30 cellular contexts compared by ENCODE assay signal in the genomic region with DNA sequence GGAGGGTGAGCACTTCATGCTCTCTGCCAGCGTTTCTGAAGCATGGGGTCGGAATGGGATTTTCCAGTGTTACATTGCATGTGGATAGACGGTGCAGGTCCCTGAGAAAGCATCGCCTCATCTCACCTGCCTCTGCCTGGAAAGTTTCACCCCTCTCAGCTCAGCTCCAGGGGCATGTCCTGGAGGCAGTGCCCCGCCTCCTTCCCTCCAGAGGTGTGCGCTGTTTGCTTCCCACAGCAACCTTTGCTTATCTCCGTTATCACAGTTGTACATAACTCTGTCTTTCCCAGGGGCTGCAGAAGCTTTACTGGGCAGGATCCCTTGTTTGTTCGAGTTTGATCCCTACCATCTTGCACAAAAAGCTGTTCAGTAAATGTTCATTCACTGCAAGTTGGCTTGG. TPM values are rescaled to one million over a fixed set of nuclear protein-coding genes. Genes with fewer than 3 reads are reported as not detected.
DNase-seq lines count a peak whose midpoint lies in the region; ATAC-seq, FAIRE-seq and TF ChIP-seq lines count a peak whose summit lies in the region.
"Had no signal": no experiment of that assay in that cellular context is flagged by ENCODE, and none has a peak within 500 bp of the region (broad histone marks: within the 10 kb centered on the region; RNA-seq: fewer than 3 reads in every experiment).

No MANE protein-coding gene starts in this region.

- no peak overlapping the region for H3K18ac ChIP-seq in H9 (ENCODE audit: insufficient read length, low read depth, low read length)

- whole genome bisulfite sequencing in H9 (ENCODE audit: extremely low coverage, insufficient read length, low lambda C conversion rate): no CpG with 5 or more reads among the region's 8 CpGs
- 10 to 18% methylated on average over 8 of the region's 8 CpGs for WGBS in body of pancreas, 2 donors
- 11 to 43% (median 26%) methylated on average over 7 to 8 of the region's 8 CpGs for WGBS in small intestine, 3 donors

- H3K79me1 ChIP-seq in H9 (ENCODE audit: insufficient read depth, low read depth, low read length, poor library complexity, severe bottlenecking): no peaks in the 10 kb centered on the region

- TF ChIP-seq CTCF in H9 (conservative IDR thresholded peaks at IDR 0.05): no peak
- TF ChIP-seq CTCF in body of pancreas (IDR thresholded peaks at IDR 0.05): peak in 1 of 7 experiments; percentile 2
- no peak for TF ChIP-seq CTCF in left lung (IDR thresholded peaks at IDR 0.05)
- TF ChIP-seq CTCF in CD4-positive, alpha-beta T cell (IDR thresholded peaks at IDR 0.05): no peak

- H4K91ac ChIP-seq in H9 (ENCODE audit: insufficient read length, low read depth, low read length): no peak overlapping the region

- H3K27me3 Mint-ChIP-seq in H9 (ENCODE audit: low read depth): peaks cover 16% of the 10 kb centered on the region
- no peaks in the 10 kb centered on the region for H3K27me3 Mint-ChIP-seq in CD4-positive, alpha-beta T cell
- H3K27me3 Mint-ChIP-seq: activated CD8-positive, alpha-beta memory T cell treated with anti-CD3 and anti-CD28 coated beads, Interleukin-2, amount 10 ng/mL, durations not matched to agents 7 days and 5 days; stimulated activated naive CD8-positive, alpha-beta T cell treated with anti-CD3 and anti-CD28 coated beads, Interleukin-15, amount 100 ng/mL, for 72 hours had no signal

- no peak overlapping the region for H3K9ac ChIP-seq in H9 (ENCODE audit: extremely low read depth, insufficient read length, low read length)
- H3K9ac ChIP-seq: BLaER1 had no signal

- no peaks in the 10 kb centered on the region for H3K4me1 ChIP-seq in H9 (ENCODE audit: insufficient read depth, low read length)
- peaks cover 10% of the 10 kb centered on the region for H3K4me1 ChIP-seq in body of pancreas
- no peaks in the 10 kb centered on the region for H3K4me1 ChIP-seq in left lung
- no peaks in the 10 kb centered on the region for H3K4me1 ChIP-seq in small intestine (ENCODE audit: control insufficient read depth in 2 of 2, insufficient read depth in 1 of 2, low read depth in 1 of 2, low read length in 1 of 2)
- H3K4me1 ChIP-seq: BLaER1, breast epithelium, heart left ventricle, thyroid gland had no signal

- peak overlapping the region in 1 of 3 experiments; percentile 46; a peak in 1 of 7 replicates for H3K27ac Mint-ChIP-seq in H9
- no peak overlapping the region for H3K27ac Mint-ChIP-seq in CD4-positive, alpha-beta T cell
- H3K27ac Mint-ChIP-seq: activated CD8-positive, alpha-beta memory T cell treated with anti-CD3 and anti-CD28 coated beads, Interleukin-2, amount 10 ng/mL, durations not matched to agents 7 days and 5 days; activated naive CD4-positive, alpha-beta T cell treated with anti-CD3 and anti-CD28 coated beads for 36 hours; activated T-cell treated with anti-CD3 and anti-CD28 coated beads, Interleukin-2, amount 50 U/mL, for 72 hours; stimulated activated naive CD8-positive, alpha-beta T cell treated with anti-CD3 and anti-CD28 coated beads, Interleukin-15, amount 100 ng/mL, for 72 hours had no signal

- no peak overlapping the region for H2BK15ac ChIP-seq in H9 (ENCODE audit: low read depth, low read length)

- no peak overlapping the region for H2BK120ac ChIP-seq in H9 (ENCODE audit: low read depth, low read length, poor library complexity, severe bottlenecking)

- no peak overlapping the region for H3K4me2 ChIP-seq in H9 (ENCODE audit: insufficient read depth, insufficient read length, low read length)
- H3K4me2 ChIP-seq: BLaER1, PC-9 had no signal

- H2BK12ac ChIP-seq in H9 (ENCODE audit: insufficient read length, low read depth, low read length): no peak overlapping the region

- H3K4ac ChIP-seq in H9 (ENCODE audit: low read depth, low read length): no peak overlapping the region

- H4K8ac ChIP-seq in H9 (replicated peaks; ENCODE audit: insufficient read length, low read depth, low read length): no peak overlapping the region

- H3K9me3 ChIP-seq in H9 (ENCODE audit: control insufficient read depth, low read depth, low read length): no peaks in the 10 kb centered on the region
- no peaks in the 10 kb centered on the region for H3K9me3 ChIP-seq in body of pancreas
- H3K9me3 ChIP-seq in left lung: no peaks in the 10 kb centered on the region
- H3K9me3 ChIP-seq in small intestine (ENCODE audit: control insufficient read depth, low read depth): no peaks in the 10 kb centered on the region
- H3K9me3 ChIP-seq in CD4-positive, alpha-beta T cell (ENCODE audit: control insufficient read depth, low read length): no peaks in the 10 kb centered on the region
- H3K9me3 ChIP-seq: BLaER1, breast epithelium, heart left ventricle, thyroid gland had no signal

- no peak for TF ChIP-seq POLR2A in body of pancreas (IDR thresholded peaks at IDR 0.05)

- H3K14ac ChIP-seq in H9 (ENCODE audit: insufficient read depth, low read length): no peak overlapping the region

- H2AFZ ChIP-seq in H9 (ENCODE audit: low read length): no peak overlapping the region
- H2AFZ ChIP-seq: PC-9 had no signal

- H4K5ac ChIP-seq in H9 (ENCODE audit: insufficient read length, low read depth, low read length): no peak overlapping the region

- H4K20me1 ChIP-seq in H9 (ENCODE audit: control insufficient read depth, insufficient read depth, insufficient read length): no peaks in the 10 kb centered on the region
- H4K20me1 ChIP-seq: BLaER1 had no signal

- H3K56ac ChIP-seq in H9 (ENCODE audit: insufficient read length, low read depth, low read length): no peak overlapping the region

- POLR2A ChIA-PET in CD4-positive, alpha-beta T cell (lab: Charles Lee): interaction anchor here (1.3 kb wide), 1 partner anchor 10 kb away, joined by 3 read pairs; no protein-coding TSS in a partner anchor

- no peaks in the 10 kb centered on the region for H3K36me3 Mint-ChIP-seq in H9 (ENCODE audit: insufficient read depth in 1 of 3, low read depth in 3 of 3)
- H3K36me3 Mint-ChIP-seq in CD4-positive, alpha-beta T cell (ENCODE audit: low read depth): no peaks in the 10 kb centered on the region

- H3K4me3 ChIP-seq in body of pancreas: no peak overlapping the region
- no peak overlapping the region for H3K4me3 ChIP-seq in left lung
- H3K4me3 ChIP-seq in small intestine (ENCODE audit: low read depth in 1 of 2, low read length in 2 of 2): no peak overlapping the region
- H3K4me3 ChIP-seq: BLaER1, breast epithelium, heart left ventricle, PC-9, thyroid gland had no signal

- CTCF ChIA-PET in CD4-positive, alpha-beta T cell (lab: Charles Lee): interaction anchor here (0.5 kb wide), 1 partner anchor 98 kb away, joined by 3 read pairs; no protein-coding TSS in a partner anchor

- no peak overlapping the region for H3T11ph ChIP-seq in H9 (ENCODE audit: low read length)

- H3K79me2 ChIP-seq in H9 (ENCODE audit: insufficient read depth, low read length): no peaks in the 10 kb centered on the region

- peak; percentile 80 for ATAC-seq in body of pancreas
- peak; percentile 26 for ATAC-seq in left lung
- no peak for ATAC-seq in CD4-positive, alpha-beta T cell (ENCODE audit: poor library complexity)
- no peak for ATAC-seq in Right ventricle myocardium superior (ENCODE audit: poor library complexity)
- ATAC-seq: activated CD8-positive, alpha-beta memory T cell treated with anti-CD3 and anti-CD28 coated beads, Interleukin-2, amount 10 ng/mL, durations not matched to agents 7 days and 5 days; activated T-cell treated with anti-CD3 and anti-CD28 coated beads, Interleukin-2, amount 50 U/mL, for 72 hours; HCT116; heart left ventricle; left lobe of liver; naive thymus-derived CD4-positive, alpha-beta T cell; stimulated activated naive CD8-positive, alpha-beta T cell treated with anti-CD3 and anti-CD28 coated beads, Interleukin-15, amount 100 ng/mL, for 72 hours had no signal

- peaks cover 6 to 9% of the 10 kb centered on the region in 2 experiments for H3K4me1 Mint-ChIP-seq in H9
- H3K4me1 Mint-ChIP-seq in CD4-positive, alpha-beta T cell (ENCODE audit: low read depth): peaks cover 7% of the 10 kb centered on the region
- H3K4me1 Mint-ChIP-seq: activated CD8-positive, alpha-beta memory T cell treated with anti-CD3 and anti-CD28 coated beads, Interleukin-2, amount 10 ng/mL, durations not matched to agents 7 days and 5 days had no signal

- H2BK5ac ChIP-seq in H9 (ENCODE audit: insufficient read length, low read length): no peak overlapping the region

- H3K27ac ChIP-seq in H9 (ENCODE audit: insufficient read length, low read depth, low read length): no peak overlapping the region
- H3K27ac ChIP-seq in body of pancreas: no peak overlapping the region
- no peak overlapping the region for H3K27ac ChIP-seq in left lung
- no peak overlapping the region for H3K27ac ChIP-seq in small intestine (ENCODE audit: low read depth in 1 of 2, low read length in 1 of 2)
- H3K27ac ChIP-seq in CD4-positive, alpha-beta T cell (ENCODE audit: low read depth, low read length): no peak overlapping the region
- H3K27ac ChIP-seq: BLaER1, breast epithelium, epithelial cell of prostate, heart left ventricle, PC-9, thyroid gland, WERI-Rb-1 had no signal

- intact Hi-C loops in body of pancreas (cut with DNase I): no loop called here
- intact Hi-C loops in left lung (cut with DNase I): no loop called here
- intact Hi-C loops in CD4-positive, alpha-beta T cell (cut with DNase I, micrococcal nuclease): no loop called here
- intact Hi-C loops in Right ventricle myocardium superior (cut with DNase I): no loop called here

- H3K36me3 ChIP-seq in body of pancreas (replicated peaks in 1 of 2; ENCODE audit: insufficient read depth in 1 of 2, low read depth in 2 of 2): no peaks in the 10 kb centered on the region
- H3K36me3 ChIP-seq in left lung: no peaks in the 10 kb centered on the region
- H3K36me3 ChIP-seq in small intestine (ENCODE audit: control insufficient read depth in 2 of 2, insufficient read depth in 2 of 2, low read length in 2 of 2): no peaks in the 10 kb centered on the region
- H3K36me3 ChIP-seq: BLaER1, breast epithelium, heart left ventricle, thyroid gland, WERI-Rb-1 had no signal

- DNase-seq in H9 (peak; percentile 53), body of pancreas (peak; percentile 28 to 62 (median 38)), left lung (no peak), small intestine (peak; percentile 8), Right ventricle myocardium superior (no peak), cerebellar cortex (ENCODE audit: low spot score) (no peak)
- no peak for DNase-seq in CD4-positive, alpha-beta T cell
- DNase-seq: activated CD4-positive, alpha-beta T cell treated with anti-CD3 and anti-CD28 coated beads, Interleukin-2, amount 50 U/mL, for 1 hour; activated CD8-positive, alpha-beta memory T cell treated with anti-CD3 and anti-CD28 coated beads, Interleukin-2, amount 10 ng/mL, durations not matched to agents 7 days and 5 days; activated naive CD4-positive, alpha-beta T cell treated with anti-CD3 and anti-CD28 coated beads for 36 hours; activated T-cell treated with anti-CD3 and anti-CD28 coated beads, Interleukin-2, amount 50 U/mL, for 72 hours; amygdala; GDM1; MV-4-11; naive thymus-derived CD4-positive, alpha-beta T cell; NCI-H146; NCI-H510A treated with DMSO at 0.1 percent for 48 hours; NK-92 treated with Interleukin-12 subunit alpha and Interleukin-12 subunit beta, amount 100 ng/mL, for 24 hours; occipital lobe; PC-9; SHP77 treated with DMSO at 0.1 percent for 48 hours; stimulated activated naive CD8-positive, alpha-beta T cell treated with anti-CD3 and anti-CD28 coated beads, Interleukin-15, amount 100 ng/mL, for 72 hours; thyroid gland; WERI-Rb-1 had no signal

- peaks cover 2% of the 10 kb centered on the region in 2 experiments; a peak in 3 of 5 replicates for H3K9me3 Mint-ChIP-seq in H9
- no peaks in the 10 kb centered on the region for H3K9me3 Mint-ChIP-seq in CD4-positive, alpha-beta T cell
- H3K9me3 Mint-ChIP-seq: activated naive CD4-positive, alpha-beta T cell treated with anti-CD3 and anti-CD28 coated beads for 36 hours; activated T-cell treated with anti-CD3 and anti-CD28 coated beads, Interleukin-2, amount 50 U/mL, for 72 hours; naive thymus-derived CD4-positive, alpha-beta T cell; stimulated activated naive CD8-positive, alpha-beta T cell treated with anti-CD3 and anti-CD28 coated beads, Interleukin-15, amount 100 ng/mL, for 72 hours had no signal

- no peaks in the 10 kb centered on the region for H3K27me3 ChIP-seq in H9 (ENCODE audit: insufficient read depth, low read length)
- no peaks in the 10 kb centered on the region for H3K27me3 ChIP-seq in body of pancreas
- no peaks in the 10 kb centered on the region for H3K27me3 ChIP-seq in left lung
- H3K27me3 ChIP-seq in small intestine (ENCODE audit: control insufficient read depth in 2 of 2, insufficient read depth in 2 of 2, low read length in 2 of 2): no peaks in the 10 kb centered on the region
- H3K27me3 ChIP-seq in CD4-positive, alpha-beta T cell (ENCODE audit: control insufficient read depth, insufficient read depth, low read length): no peaks in the 10 kb centered on the region
- H3K27me3 ChIP-seq: BLaER1, breast epithelium, heart left ventricle, thyroid gland had no signal

- no peak overlapping the region for H3K4me3 Mint-ChIP-seq in H9
- no peak overlapping the region for H3K4me3 Mint-ChIP-seq in CD4-positive, alpha-beta T cell
- H3K4me3 Mint-ChIP-seq: activated CD8-positive, alpha-beta memory T cell treated with anti-CD3 and anti-CD28 coated beads, Interleukin-2, amount 10 ng/mL, durations not matched to agents 7 days and 5 days; activated naive CD4-positive, alpha-beta T cell treated with anti-CD3 and anti-CD28 coated beads for 36 hours; activated T-cell treated with anti-CD3 and anti-CD28 coated beads, Interleukin-2, amount 50 U/mL, for 72 hours; naive thymus-derived CD4-positive, alpha-beta T cell; stimulated activated naive CD8-positive, alpha-beta T cell treated with anti-CD3 and anti-CD28 coated beads, Interleukin-15, amount 100 ng/mL, for 72 hours had no signal

- no peak overlapping the region for H2AK5ac ChIP-seq in H9 (ENCODE audit: insufficient read length, low read length)

- no peak overlapping the region for H3K23ac ChIP-seq in H9 (ENCODE audit: insufficient read length, low read depth, low read length)

- FAIRE-seq in small intestine (lab: Jason Lieb, UNC): no peak

- H3K23me2 ChIP-seq in H9 (ENCODE audit: insufficient read length, low read depth, low read length, poor library complexity, severe bottlenecking): no peaks in the 10 kb centered on the region

- H2BK20ac ChIP-seq in H9 (ENCODE audit: low read depth, low read length, poor library complexity, severe bottlenecking): no peak overlapping the region

RNA-seq across cellular contexts. Expression of gene CREBRF, which starts 10.7 kb away (rescaled TPM):
- total RNA-seq in H9 (2021) (2.7 and 3.0 TPM in 2 replicates), body of pancreas (10 to 100 TPM; 19.7 to 37.2 TPM), left lung (10 to 100 TPM; 21.9 to 34.4 TPM), Right ventricle myocardium superior (23.9 TPM)
- 1 to 10 TPM; 3.8 to 6.5 (median 5.7) TPM for polyA plus RNA-seq in small intestine
- 10 to 100 TPM; 92.7 to 99.6 TPM for total RNA-seq in CD4-positive, alpha-beta T cell

Comparison
In these comparisons a context has a peak if more than half of its experiments do, and no peak if none do; other contexts are left out.
1. DNase-seq: peak in H9 (single experiment), body of pancreas (4 of 4) and small intestine (single experiment); none in left lung (0 of 2), CD4-positive, alpha-beta T cell (0 of 10), Right ventricle myocardium superior (single experiment) and cerebellar cortex (single experiment).
2. ATAC-seq: peak in body of pancreas (single experiment) and left lung (single experiment); none in CD4-positive, alpha-beta T cell (single experiment) and Right ventricle myocardium superior (single experiment).